In the genomic region with DNA sequence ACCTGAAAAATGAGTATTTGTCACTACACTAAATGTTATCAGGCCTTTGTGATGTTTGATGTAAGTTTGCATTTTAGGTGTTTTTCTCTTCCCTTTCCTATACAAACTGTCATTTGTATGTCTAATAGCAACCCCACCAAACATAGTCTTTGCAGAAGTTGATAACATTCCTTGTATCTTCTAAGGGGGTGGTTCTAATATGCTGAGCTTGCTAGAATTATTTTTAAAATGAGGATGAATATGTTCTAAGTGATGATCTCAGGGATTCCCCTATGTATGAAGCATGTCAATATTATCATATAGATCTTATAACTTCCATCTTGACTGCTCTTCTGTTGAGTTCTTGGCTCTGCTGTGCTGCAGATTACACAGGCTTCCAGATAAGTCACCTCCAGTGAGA, we compare ENCODE assay signal across 2 cellular contexts.
TF ChIP-seq lines count a peak whose summit lies in the region.

No MANE protein-coding gene starts in this region.

TF ChIP-seq in A549, 52 proteins besides CTCF, POLR2A, EP300 and RAD21:
- TF ChIP-seq MAFK (IDR thresholded peaks at IDR 0.05; ENCODE audit: partially characterized antibody), result peak; percentile 77
- TF ChIP-seq ESRRA (IDR thresholded peaks at IDR 0.05; ENCODE audit: borderline replicate concordance, low read length), result no peak
- no peak for TF ChIP-seq BHLHE40 (IDR thresholded peaks at IDR 0.05; ENCODE audit: low read depth, low read length)
- TF ChIP-seq RARB (CRISPR knock-in tag; IDR thresholded peaks at IDR 0.05), result no peak
- no peak for TF ChIP-seq MYC (IDR thresholded peaks at IDR 0.05; ENCODE audit: borderline replicate concordance, low read length)

TF ChIP-seq in K562, 482 proteins besides CTCF, POLR2A, EP300 and RAD21:
- TF ChIP-seq SRSF7 (optimal IDR thresholded peaks at IDR 0.05; ENCODE audit: low read depth, low read length), result no peak
- TF ChIP-seq C11orf30 (IDR thresholded peaks at IDR 0.05; ENCODE audit: low read depth), result peak; percentile 45; the same call in 1 of the 2 replicates
- TF ChIP-seq ZNF785 (CRISPR knock-in tag; IDR thresholded peaks at IDR 0.05), result no peak
- TF ChIP-seq, protein P1, sequence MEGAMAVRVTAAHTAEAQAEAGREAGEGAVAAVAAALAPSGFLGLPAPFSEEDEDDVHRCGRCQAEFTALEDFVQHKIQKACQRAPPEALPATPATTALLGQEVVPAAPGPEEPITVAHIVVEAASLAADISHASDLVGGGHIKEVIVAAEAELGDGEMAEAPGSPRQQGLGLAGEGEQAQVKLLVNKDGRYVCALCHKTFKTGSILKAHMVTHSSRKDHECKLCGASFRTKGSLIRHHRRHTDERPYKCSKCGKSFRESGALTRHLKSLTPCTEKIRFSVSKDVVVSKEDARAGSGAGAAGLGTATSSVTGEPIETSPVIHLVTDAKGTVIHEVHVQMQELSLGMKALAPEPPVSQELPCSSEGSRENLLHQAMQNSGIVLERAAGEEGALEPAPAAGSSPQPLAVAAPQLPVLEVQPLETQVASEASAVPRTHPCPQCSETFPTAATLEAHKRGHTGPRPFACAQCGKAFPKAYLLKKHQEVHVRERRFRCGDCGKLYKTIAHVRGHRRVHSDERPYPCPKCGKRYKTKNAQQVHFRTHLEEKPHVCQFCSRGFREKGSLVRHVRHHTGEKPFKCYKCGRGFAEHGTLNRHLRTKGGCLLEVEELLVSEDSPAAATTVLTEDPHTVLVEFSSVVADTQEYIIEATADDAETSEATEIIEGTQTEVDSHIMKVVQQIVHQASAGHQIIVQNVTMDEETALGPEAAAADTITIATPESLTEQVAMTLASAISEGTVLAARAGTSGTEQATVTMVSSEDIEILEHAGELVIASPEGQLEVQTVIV (CRISPR knock-in tag; IDR thresholded peaks at IDR 0.05; ENCODE audit: borderline replicate concordance), result no peak
- no peak for TF ChIP-seq SPI1 (IDR thresholded peaks at IDR 0.05; ENCODE audit: borderline replicate concordance, low read depth, low read length)
- no peak for TF ChIP-seq STAT5B (CRISPR knock-in tag; IDR thresholded peaks at IDR 0.05)
- TF ChIP-seq MAFG (tag; conservative IDR thresholded peaks at IDR 0.05), result peak; percentile 50
- no peak for TF ChIP-seq GATAD2A (IDR thresholded peaks at IDR 0.05)
- TF ChIP-seq ZNF316 (IDR thresholded peaks at IDR 0.05), result peak; percentile 76
- TF ChIP-seq MAFF (IDR thresholded peaks at IDR 0.05; ENCODE audit: low read length), result peak; percentile 48; the same call in 1 of the 2 replicates
- TF ChIP-seq CEBPG (CRISPR knock-in tag; IDR thresholded peaks at IDR 0.05), result no peak
- no peak for TF ChIP-seq CEBPG (tag; conservative IDR thresholded peaks at IDR 0.05 in 1 of 2, IDR thresholded peaks at IDR 0.05 in 1 of 2)
- no peak for TF ChIP-seq SIN3A (IDR thresholded peaks at IDR 0.05; ENCODE audit: borderline replicate concordance in 2 of 2, control insufficient read depth in 1 of 2, low read depth in 2 of 2, low read length in 2 of 2)
- TF ChIP-seq MBD1 (CRISPR knock-in tag; IDR thresholded peaks at IDR 0.05), result no peak
- TF ChIP-seq KAT2B (IDR thresholded peaks at IDR 0.05; ENCODE audit: low read depth, low read length), result no peak
